Comparison of ENCODE assay signal across 10 cellular contexts in the genomic region with DNA sequence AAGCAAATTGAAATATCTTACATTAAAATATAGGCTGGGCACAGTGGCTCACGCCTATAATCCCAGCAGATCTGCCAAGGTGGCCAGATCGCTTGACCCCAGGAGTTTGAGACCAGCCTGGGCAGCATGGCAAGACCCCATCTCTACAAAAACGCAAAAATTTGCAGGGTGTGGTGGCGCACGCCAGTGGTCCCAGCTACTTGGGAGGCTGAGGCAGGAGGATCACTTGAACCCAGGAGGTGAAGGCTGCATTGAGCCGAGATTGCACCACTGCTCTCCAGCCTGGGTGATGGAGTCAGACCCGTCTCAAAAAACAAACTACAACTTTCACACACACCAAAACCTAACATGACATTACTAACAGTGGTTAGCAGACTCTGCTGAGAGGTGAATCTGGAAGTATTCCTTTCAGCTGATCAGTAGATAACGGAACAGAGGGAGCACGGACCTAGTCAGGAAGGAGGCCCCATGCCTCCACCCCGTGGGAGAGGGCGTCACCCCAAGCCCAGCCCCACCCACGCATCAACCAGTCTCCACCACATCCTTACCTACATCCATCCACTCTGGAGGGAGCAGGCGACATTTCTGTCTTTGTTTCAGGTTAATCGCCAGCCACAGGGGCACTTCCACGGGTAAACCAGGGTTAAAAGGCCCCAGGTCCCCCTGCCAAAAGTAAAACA. TPM values are rescaled to one million over a fixed set of nuclear protein-coding genes. Genes with fewer than 3 reads are reported as not detected.
DNase-seq lines count a peak whose midpoint lies in the region; ATAC-seq and TF ChIP-seq lines count a peak whose summit lies in the region.
"Had no signal": no experiment of that assay in that cellular context is flagged by ENCODE, and none has a peak within 500 bp of the region (broad histone marks: within the 10 kb centered on the region; RNA-seq: fewer than 3 reads in every experiment).

No MANE protein-coding gene starts in this region.

- H3K4me1 ChIP-seq in PC-3 (ENCODE audit: insufficient read depth, low read length) = peaks cover 14% of the 10 kb centered on the region

- intact Hi-C loops in PC-3 (cut with micrococcal nuclease) (no loop called here), sciatic nerve (cut with DNase I) (no loop called here)

- no peaks in the 10 kb centered on the region for H3K9me3 ChIP-seq in PC-3 (ENCODE audit: low read length)

- H3K27me3 ChIP-seq in PC-3 (ENCODE audit: low read length) = no peaks in the 10 kb centered on the region
- H3K27me3 ChIP-seq: hepatocyte had no signal

- H3F3A ChIP-seq in PC-3 (ENCODE audit: low read length, unreplicated experiment) = no peaks in the 10 kb centered on the region

- H3K27ac ChIP-seq in PC-3 (ENCODE audit: low read length) = no peak overlapping the region
- H3K27ac ChIP-seq: hepatocyte had no signal

- peaks cover 25% of the 10 kb centered on the region for H3K27me3 Mint-ChIP-seq in activated naive CD4-positive, alpha-beta T cell treated with anti-CD3 and anti-CD28 coated beads, Interleukin-2, amount 10 ng/mL, durations not matched to agents 7 days and 5 days
- peaks cover 7% of the 10 kb centered on the region for H3K27me3 Mint-ChIP-seq in chondrocyte (ENCODE audit: low read depth)
- H3K27me3 Mint-ChIP-seq in stimulated activated naive CD8-positive, alpha-beta T cell treated with anti-CD3 and anti-CD28 coated beads, Interleukin-15, Interleukin-2, amounts not matched to agents 100 ng/mL and 50 ng/mL, for 24 hours = no peaks in the 10 kb centered on the region

- POLR2A ChIA-PET in PC-3 (lab: Charles Lee; ENCODE audit: unreplicated experiment) = no interaction called here

- H3K9me3 Mint-ChIP-seq in activated naive CD4-positive, alpha-beta T cell treated with anti-CD3 and anti-CD28 coated beads, Interleukin-2, amount 10 ng/mL, durations not matched to agents 7 days and 5 days = no peaks in the 10 kb centered on the region
- no peaks in the 10 kb centered on the region for H3K9me3 Mint-ChIP-seq in chondrocyte (ENCODE audit: low read depth)
- H3K9me3 Mint-ChIP-seq in stimulated activated naive CD8-positive, alpha-beta T cell treated with anti-CD3 and anti-CD28 coated beads, Interleukin-15, Interleukin-2, amounts not matched to agents 100 ng/mL and 50 ng/mL, for 24 hours = no peaks in the 10 kb centered on the region

- peaks cover 28% of the 10 kb centered on the region for H3K79me2 ChIP-seq in PC-3 (ENCODE audit: low read length)

- CTCF ChIA-PET in activated naive CD4-positive, alpha-beta T cell treated with anti-CD3 and anti-CD28 coated beads, Interleukin-2, amount 10 ng/mL, durations not matched to agents 7 days and 5 days (lab: Charles Lee) = interaction anchor here (1.3 kb wide), 1 partner anchor 379 kb away, joined by 3 read pairs; no protein-coding TSS in a partner anchor
- CTCF ChIA-PET in PC-3 (lab: Charles Lee) = no interaction called here

- peaks cover 28% of the 10 kb centered on the region for H3K4me1 Mint-ChIP-seq in activated naive CD4-positive, alpha-beta T cell treated with anti-CD3 and anti-CD28 coated beads, Interleukin-2, amount 10 ng/mL, durations not matched to agents 7 days and 5 days
- H3K4me1 Mint-ChIP-seq in chondrocyte (ENCODE audit: low read depth) = no peaks in the 10 kb centered on the region
- peaks cover 16% of the 10 kb centered on the region for H3K4me1 Mint-ChIP-seq in stimulated activated naive CD8-positive, alpha-beta T cell treated with anti-CD3 and anti-CD28 coated beads, Interleukin-15, Interleukin-2, amounts not matched to agents 100 ng/mL and 50 ng/mL, for 24 hours (ENCODE audit: low read depth)

- H4K20me1 ChIP-seq in PC-3 (ENCODE audit: low read length) = peaks cover 10% of the 10 kb centered on the region; the same call in 1 of the 2 replicates

- H3K36me3 Mint-ChIP-seq in activated naive CD4-positive, alpha-beta T cell treated with anti-CD3 and anti-CD28 coated beads, Interleukin-2, amount 10 ng/mL, durations not matched to agents 7 days and 5 days = peaks cover 15% of the 10 kb centered on the region
- peaks cover 1% of the 10 kb centered on the region for H3K36me3 Mint-ChIP-seq in chondrocyte (ENCODE audit: low read depth)
- H3K36me3 Mint-ChIP-seq in stimulated activated naive CD8-positive, alpha-beta T cell treated with anti-CD3 and anti-CD28 coated beads, Interleukin-15, Interleukin-2, amounts not matched to agents 100 ng/mL and 50 ng/mL, for 24 hours (ENCODE audit: low read depth) = peaks cover 34% of the 10 kb centered on the region

- BruUV-seq in PC-3 (replicated peaks; lab: Mats Ljungman, UMichigan) = no TSS peak

- peak overlapping the region; percentile 84 for H3K9ac ChIP-seq in PC-3 (ENCODE audit: low read length)

- ATAC-seq in PC-3 (0 out of 2 replicates have a peak, but pooled peaks have one; percentile 14), sciatic nerve (no peak)

- H2AFZ ChIP-seq in PC-3 (ENCODE audit: low read length) = peak overlapping the region; percentile 87
- H2AFZ ChIP-seq: hepatocyte had no signal

- no peaks in the 10 kb centered on the region for H3K9me2 ChIP-seq in PC-3 (replicated peaks; ENCODE audit: low read length)

- peak overlapping the region; percentile 80 for H3K4me3 ChIP-seq in PC-3 (ENCODE audit: low read length)
- H3K4me3 ChIP-seq: hepatocyte had no signal

- peak overlapping the region; percentile 96 for H3K4me2 ChIP-seq in PC-3 (ENCODE audit: low read length)

- H3K27ac Mint-ChIP-seq in activated naive CD4-positive, alpha-beta T cell treated with anti-CD3 and anti-CD28 coated beads, Interleukin-2, amount 10 ng/mL, durations not matched to agents 7 days and 5 days = peak overlapping the region; percentile 79
- H3K27ac Mint-ChIP-seq in chondrocyte (ENCODE audit: unreplicated experiment) = no peak overlapping the region
- peak overlapping the region; percentile 47 for H3K27ac Mint-ChIP-seq in stimulated activated naive CD8-positive, alpha-beta T cell treated with anti-CD3 and anti-CD28 coated beads, Interleukin-15, Interleukin-2, amounts not matched to agents 100 ng/mL and 50 ng/mL, for 24 hours

- peak overlapping the region; percentile 81 for H3K4me3 Mint-ChIP-seq in activated naive CD4-positive, alpha-beta T cell treated with anti-CD3 and anti-CD28 coated beads, Interleukin-2, amount 10 ng/mL, durations not matched to agents 7 days and 5 days
- peak overlapping the region; percentile 36 for H3K4me3 Mint-ChIP-seq in chondrocyte (ENCODE audit: unreplicated experiment)
- H3K4me3 Mint-ChIP-seq in stimulated activated naive CD8-positive, alpha-beta T cell treated with anti-CD3 and anti-CD28 coated beads, Interleukin-15, Interleukin-2, amounts not matched to agents 100 ng/mL and 50 ng/mL, for 24 hours = peak overlapping the region; percentile 87

- H3K36me3 ChIP-seq in PC-3 (ENCODE audit: low read depth, low read length) = no peaks in the 10 kb centered on the region

- DNase-seq in activated naive CD4-positive, alpha-beta T cell treated with anti-CD3 and anti-CD28 coated beads, Interleukin-2, amount 10 ng/mL, durations not matched to agents 7 days and 5 days = peak; percentile 74
- DNase-seq in activated naive CD4-positive, alpha-beta T cell (lab: John Stamatoyannopoulos, UW) = no peak
- DNase-seq in PC-3 = peak; percentile 18
- no peak for DNase-seq in chondrocyte (ENCODE audit: low spot score)
- DNase-seq in NCI-H2227 treated with DMSO at 0.1 percent for 48 hours (lab: John Stamatoyannopoulos, UW) = no peak
- no peak for DNase-seq in sciatic nerve (ENCODE audit: low spot score)
- no peak for DNase-seq in KG1 (lab: John Stamatoyannopoulos, UW)
- DNase-seq: NCI-H187 had no signal

- TF ChIP-seq CTCF in PC-3 (conservative IDR thresholded peaks at IDR 0.05; ENCODE audit: low read depth, low read length) (no peak), chondrocyte (IDR thresholded peaks at IDR 0.05) (no peak)

RNA-seq across cellular contexts. Expression of a gene that starts 1.7 kb away (rescaled TPM):
- total RNA-seq in PC-3 (2014; rRNA removed) (24.8 and 28.7 TPM in 2 replicates), chondrocyte (3.1 to 10.9 TPM (median 3.8 TPM) in 3 replicates), sciatic nerve (1.3 TPM)

Comparison
In these comparisons a context has a peak if more than half of its experiments do, and no peak if none do; other contexts are left out.
1. DNase-seq: peak in activated naive CD4-positive, alpha-beta T cell treated with anti-CD3 and anti-CD28 coated beads, Interleukin-2, amount 10 ng/mL, durations not matched to agents 7 days and 5 days (single experiment) and PC-3 (single experiment); none in activated naive CD4-positive, alpha-beta T cell (0 of 4), chondrocyte (single experiment), NCI-H2227 treated with DMSO at 0.1 percent for 48 hours (single experiment), sciatic nerve (single experiment) and KG1 (single experiment).
2. H3K4me3 Mint-ChIP-seq: peak in every context shown above with its lines; median percentile 87 in stimulated activated naive CD8-positive, alpha-beta T cell treated with anti-CD3 and anti-CD28 coated beads, Interleukin-15, Interleukin-2, amounts not matched to agents 100 ng/mL and 50 ng/mL, for 24 hours; 81 in activated naive CD4-positive, alpha-beta T cell treated with anti-CD3 and anti-CD28 coated beads, Interleukin-2, amount 10 ng/mL, durations not matched to agents 7 days and 5 days; 36 in chondrocyte.